In genomic region chr9:95091574-95091970, GRCh38 we compare ENCODE assay signal across 9 cellular contexts.
DNase-seq lines count a peak whose midpoint lies in the region; ATAC-seq and TF ChIP-seq lines count a peak whose summit lies in the region.
"Had no signal": no experiment of that assay in that cellular context is flagged by ENCODE, and none has a peak within 500 bp of the region (broad histone marks: within the 10 kb centered on the region; RNA-seq: fewer than 3 reads in every experiment).

No MANE protein-coding gene starts in this region.

- POLR2A ChIA-PET in AG04450 (lab: Yijun Ruan, JAX) (interaction anchor here (1.2 kb wide), 1 partner anchor 188 kb away, joined by 9 read pairs; no protein-coding TSS in a partner anchor), PC-9 (lab: Charles Lee; ENCODE audit: unreplicated experiment) (interaction anchor here (0.7 kb wide), 1 partner anchor 169 kb away, joined by 4 read pairs; no protein-coding TSS in a partner anchor)

- H3K4me2 ChIP-seq in PC-9: peak overlapping the region; percentile 72

- H3K9me2 ChIP-seq in PC-9 (ENCODE audit: insufficient read depth): no peaks in the 10 kb centered on the region

- peaks cover 34% of the 10 kb centered on the region for H3K36me3 Mint-ChIP-seq in osteocyte (ENCODE audit: unreplicated experiment)

- H3K27me3 ChIP-seq in AG04450 (ENCODE audit: control insufficient read depth, insufficient read depth, low read length) (no peaks in the 10 kb centered on the region), PC-9 (ENCODE audit: insufficient read depth, low read depth) (no peaks in the 10 kb centered on the region), esophagus squamous epithelium (no peaks in the 10 kb centered on the region)

- H3K9me3 ChIP-seq in AG04450 (ENCODE audit: control insufficient read depth, insufficient read depth, low read length) (peaks cover 5% of the 10 kb centered on the region; the same call in 1 of the 2 replicates), PC-9 (ENCODE audit: insufficient read depth, low read depth) (no peaks in the 10 kb centered on the region), esophagus squamous epithelium (no peaks in the 10 kb centered on the region)

- DNase-seq in AG04450 (ENCODE audit: low read depth, low spot score) (no peak), PC-9 (peak; percentile 55 to 78), esophagus squamous epithelium (lab: John Stamatoyannopoulos, UW) (no peak), osteocyte (ENCODE audit: extremely low spot score, unreplicated experiment) (no peak), DMS153 treated with DMSO at 0.1 percent for 48 hours (lab: John Stamatoyannopoulos, UW; ENCODE audit: unreplicated experiment) (no peak), C1 segment of cervical spinal cord (lab: John Stamatoyannopoulos, UW) (no peak), NCI-H2196 (lab: John Stamatoyannopoulos, UW; ENCODE audit: unreplicated experiment) (no peak)
- DNase-seq: activated T-cell treated with anti-CD3 and anti-CD28 coated beads, Interleukin-2, amount 50 U/mL, for 48 hours had no signal

- H3K4me1 Mint-ChIP-seq in osteocyte (ENCODE audit: unreplicated experiment): peaks cover 93% of the 10 kb centered on the region

- H3K36me3 ChIP-seq in PC-9 (ENCODE audit: low read depth): peaks cover 4% of the 10 kb centered on the region; the same call in 1 of the 2 replicates
- peaks cover 0 to 52% (median 0%) of the 10 kb centered on the region in 3 donors for H3K36me3 ChIP-seq in esophagus squamous epithelium

- no peaks in the 10 kb centered on the region for H3K9me3 Mint-ChIP-seq in osteocyte (ENCODE audit: unreplicated experiment)

- no peak for ATAC-seq in GM21367 (IDR thresholded peaks at IDR 0.05; ENCODE audit: unreplicated experiment)

- CTCF ChIA-PET in AG04450 (lab: Charles Lee): no interaction called here
- CTCF ChIA-PET in PC-9 (lab: Charles Lee): no interaction called here

- H3K4me3 ChIP-seq in AG04450 (ENCODE audit: low read depth, low read length) (no peak overlapping the region), PC-9 (peak overlapping the region; percentile 1; the same call in 1 of the 2 replicates), esophagus squamous epithelium (no peak overlapping the region)

- no peak overlapping the region for H2AFZ ChIP-seq in PC-9

- no TSS peak for BruUV-seq in PC-9 (replicated peaks; lab: Mats Ljungman, UMichigan)

- H3K27ac ChIP-seq in AG04450 (ENCODE audit: low read depth, low read length) (peak overlapping the region; percentile 47), PC-9 (peak overlapping the region; percentile 88), esophagus squamous epithelium (peak overlapping the region; percentile 87 to 97 (median 89))

- H3K4me3 Mint-ChIP-seq in osteocyte (ENCODE audit: unreplicated experiment): peak overlapping the region; percentile 14

- H3K4me1 ChIP-seq in PC-9 (replicated peaks; ENCODE audit: insufficient read depth) (peaks cover 47% of the 10 kb centered on the region), esophagus squamous epithelium (peaks cover 49 to 100% (median 84%) of the 10 kb centered on the region in 3 donors)

- peak overlapping the region; percentile 97 for H3K27ac Mint-ChIP-seq in osteocyte (ENCODE audit: unreplicated experiment)

- intact Hi-C loops in PC-9 (cut with micrococcal nuclease; ENCODE audit: unreplicated experiment) (loop anchor here (5.0 kb wide), 1 partner anchor 74 kb away; no protein-coding TSS in a partner anchor), esophagus squamous epithelium (cut with DNase I) (no loop called here)

- no peaks in the 10 kb centered on the region for H3K27me3 Mint-ChIP-seq in osteocyte (ENCODE audit: unreplicated experiment)

- H3F3A ChIP-seq in PC-9 (ENCODE audit: insufficient read depth, low read depth): peaks cover 70% of the 10 kb centered on the region

- no peak for TF ChIP-seq POLR2A in esophagus squamous epithelium (IDR thresholded peaks at IDR 0.05)

- no peak for TF ChIP-seq CTCF in AG04450 (IDR thresholded peaks at IDR 0.05; ENCODE audit: low read depth, low read length)
- TF ChIP-seq CTCF in PC-9 (conservative IDR thresholded peaks at IDR 0.05): no peak
- TF ChIP-seq CTCF in esophagus squamous epithelium (IDR thresholded peaks at IDR 0.05): no peak
- no peak for TF ChIP-seq CTCF in osteocyte (IDR thresholded peaks at IDR 0.05)

- peaks cover 3% of the 10 kb centered on the region for H4K20me1 ChIP-seq in PC-9 (ENCODE audit: insufficient read depth)

- H3K79me2 ChIP-seq in PC-9 (ENCODE audit: low read depth): peaks cover 30% of the 10 kb centered on the region

- WGBS in esophagus squamous epithelium, 2 donors: 33 to 35% methylated on average over 4 to 7 of the region's 12 CpGs

Comparison
In these comparisons a context has a peak if more than half of its experiments do, and no peak if none do; other contexts are left out.
1. DNase-seq: peak in PC-9 (2 of 2); none in AG04450 (single experiment), esophagus squamous epithelium (single experiment), osteocyte (single experiment), DMS153 treated with DMSO at 0.1 percent for 48 hours (single experiment), C1 segment of cervical spinal cord (0 of 14) and NCI-H2196 (single experiment).
2. Peak in every context shown above with its lines, with median percentiles within 50 percentile points of each other: H3K27ac ChIP-seq.